ENCODE assay signal across 18 cellular contexts in the genomic region with DNA sequence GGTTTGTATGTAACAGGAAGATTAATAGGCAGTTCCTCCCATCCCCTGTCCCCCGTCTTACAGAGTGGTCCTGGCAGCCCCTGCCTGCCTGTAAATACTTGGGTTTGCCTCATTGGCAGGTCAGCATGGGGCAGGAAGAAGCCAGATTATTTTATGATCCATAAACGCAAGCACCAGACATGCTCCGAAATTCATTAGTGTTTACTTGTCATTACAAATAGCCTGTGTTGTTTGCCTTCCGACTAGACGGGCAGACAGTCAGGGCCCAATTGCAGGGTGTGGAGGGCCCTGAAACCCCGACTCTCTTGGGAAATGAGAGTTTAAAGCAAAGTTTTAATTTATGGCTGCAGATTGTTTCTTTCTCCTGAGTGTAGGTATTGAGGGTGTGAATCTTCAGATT.
"Had no signal": no experiment of that assay in that cellular context is flagged by ENCODE, and none has a peak within 500 bp of the region (broad histone marks: within the 10 kb centered on the region; RNA-seq: fewer than 3 reads in every experiment).

No MANE protein-coding gene starts in this region.

- H3K4me3 ChIP-seq: breast epithelium, spleen, thoracic aorta had no signal

- H3K27me3 ChIP-seq: breast epithelium, spleen had no signal

- H3K27ac ChIP-seq: breast epithelium, spleen, thoracic aorta had no signal

- H3K9me3 ChIP-seq: breast epithelium, spleen, thoracic aorta had no signal

- ATAC-seq: activated T-cell treated with anti-CD3 and anti-CD28 coated beads, Interleukin-2, amount 50 U/mL, for 4 hours had no signal

- DNase-seq: activated CD4-positive, alpha-beta T cell treated with anti-CD3 and anti-CD28 coated beads for 4 hours; activated CD4-positive, alpha-beta T cell treated with anti-CD3 and anti-CD28 coated beads, Interleukin-2, amount 50 U/mL, for 48 hours; activated CD4-positive, CD25-positive, alpha-beta regulatory T cell; activated CD8-positive, alpha-beta memory T cell treated with anti-CD3 and anti-CD28 coated beads, Interleukin-2, amount 50 U/mL, for 48 hours; activated naive CD4-positive, alpha-beta T cell; activated naive CD8-positive, alpha-beta T cell treated with anti-CD3 and anti-CD28 coated beads for 36 hours; activated T-cell treated with anti-CD3 and anti-CD28 coated beads, Interleukin-2, amount 50 U/mL, for 4 hours; effector memory CD4-positive, alpha-beta T cell; foreskin melanocyte; hippocampal formation; kidney glomerular epithelial cell; mesenchymal stem cell; naive B cell; spleen; stimulated activated CD4-positive, alpha-beta T cell treated with anti-CD3 and anti-CD28 coated beads, Interleukin-4, amount 100 ng/mL, for 1 hour; stimulated activated naive CD4-positive, alpha-beta T cell treated with Interleukin-2 at 50 U/mL for 16 hours had no signal

- H3K36me3 ChIP-seq: breast epithelium, spleen, thoracic aorta had no signal

- H3K4me1 ChIP-seq: breast epithelium, spleen had no signal
